In the genomic region with DNA sequence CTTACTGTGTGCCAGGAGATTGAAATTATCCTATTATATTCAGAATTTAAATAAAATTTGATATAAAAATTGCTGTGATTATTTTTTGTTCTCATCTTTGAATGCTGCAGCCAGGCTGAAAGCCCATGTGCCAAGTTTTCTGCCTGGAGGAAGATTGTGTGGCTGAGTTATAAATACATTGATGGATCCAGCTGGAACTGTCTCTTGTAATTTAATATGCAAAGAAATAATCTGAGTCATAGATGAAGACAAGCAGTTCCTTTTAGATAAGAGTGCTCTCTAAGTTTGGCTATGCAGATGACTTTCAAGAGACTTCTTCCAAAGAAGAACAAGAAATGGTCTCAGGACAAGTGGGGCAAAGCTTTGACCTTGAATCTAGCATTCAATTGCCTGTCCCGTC, we compare ENCODE assay signal across 18 cellular contexts.
DNase-seq lines count a peak whose midpoint lies in the region; ATAC-seq, FAIRE-seq and TF ChIP-seq lines count a peak whose summit lies in the region.
"Had no signal": no experiment of that assay in that cellular context is flagged by ENCODE, and none has a peak within 500 bp of the region (broad histone marks: within the 10 kb centered on the region; RNA-seq: fewer than 3 reads in every experiment).

No MANE protein-coding gene starts in this region.

- DNase-seq in Karpas-422: peak; percentile 78
- DNase-seq in astrocyte of the hippocampus (ENCODE audit: low read depth, low spot score): peak; percentile 0
- DNase-seq in heart right ventricle: no peak
- no peak for DNase-seq in small intestine
- no peak for DNase-seq in HK-2 (ENCODE audit: unreplicated experiment)
- no peak for DNase-seq in natural killer cell treated with Interleukin-12 subunit alpha and Interleukin-12 subunit beta and Interleukin-15 and Interleukin-18, amount 100 ng/mL, for 72 hours (ENCODE audit: low spot score)
- DNase-seq: activated naive CD8-positive, alpha-beta T cell treated with anti-CD3 and anti-CD28 coated beads, Interleukin-2, amount 10 ng/mL, durations not matched to agents 7 days and 5 days; activated T-cell treated with anti-CD3 and anti-CD28 coated beads, Interleukin-2, amount 50 U/mL, for 24 hours; C1 segment of cervical spinal cord; NCI-H1417; NCI-H226; stimulated activated naive CD8-positive, alpha-beta T cell treated with anti-CD3 and anti-CD28 coated beads, Interleukin-15, Interleukin-2, amounts not matched to agents 100 U/mL and 50 U/mL, for 24 hours; uterus had no signal

- peak in 7 of 8 donors; percentile 25 to 76 (median 72) for ATAC-seq in heart right ventricle
- ATAC-seq in natural killer cell treated with Interleukin-12 subunit alpha and Interleukin-12 subunit beta and Interleukin-15 and Interleukin-18, amount 100 ng/mL, for 72 hours: no peak
- ATAC-seq: stimulated activated naive CD8-positive, alpha-beta T cell treated with anti-CD3 and anti-CD28 coated beads, Interleukin-15, Interleukin-2, amounts not matched to agents 100 U/mL and 50 U/mL, for 24 hours had no signal

- H3K4me2 ChIP-seq in Karpas-422 (ENCODE audit: low read depth, low read length, poor library complexity, severe bottlenecking): peak overlapping the region; percentile 59
- H3K4me2 ChIP-seq: neural progenitor cell had no signal

- no peak for TF ChIP-seq CTCF in heart right ventricle (IDR thresholded peaks at IDR 0.05)

- H3K9ac ChIP-seq in Karpas-422 (ENCODE audit: low read length): 0 out of 2 replicates have a peak overlapping the region, but pooled peaks have one; percentile 21
- no peak overlapping the region for H3K9ac ChIP-seq in skeletal muscle tissue (ENCODE audit: low read depth in 1 of 3, low read length in 3 of 3)
- H3K9ac ChIP-seq: neural progenitor cell had no signal

- no peak overlapping the region for H3K27ac Mint-ChIP-seq in natural killer cell treated with Interleukin-12 subunit alpha and Interleukin-12 subunit beta and Interleukin-15 and Interleukin-18, amount 100 ng/mL, for 72 hours
- H3K27ac Mint-ChIP-seq: activated naive CD8-positive, alpha-beta T cell treated with anti-CD3 and anti-CD28 coated beads, Interleukin-2, amount 10 ng/mL, durations not matched to agents 7 days and 5 days; activated T-cell treated with anti-CD3 and anti-CD28 coated beads, Interleukin-2, amount 50 U/mL, for 24 hours; dendritic cell treated with granulocyte-macrophage colony-stimulating factor and Interleukin-4, amounts not matched to agents 40 ng/mL and 50 ng/mL, for 4 days; memory B cell; neural progenitor cell had no signal

- no peaks in the 10 kb centered on the region for H3K9me2 ChIP-seq in Karpas-422 (replicated peaks; ENCODE audit: insufficient read depth, low read length)

- no peaks in the 10 kb centered on the region for H3K4me1 Mint-ChIP-seq in natural killer cell treated with Interleukin-12 subunit alpha and Interleukin-12 subunit beta and Interleukin-15 and Interleukin-18, amount 100 ng/mL, for 72 hours (ENCODE audit: low read depth in 2 of 2)
- H3K4me1 Mint-ChIP-seq: activated naive CD8-positive, alpha-beta T cell treated with anti-CD3 and anti-CD28 coated beads, Interleukin-2, amount 10 ng/mL, durations not matched to agents 7 days and 5 days; memory B cell; neural progenitor cell had no signal

- FAIRE-seq in small intestine (lab: Jason Lieb, UNC): no peak

- H3K36me3 Mint-ChIP-seq in natural killer cell treated with Interleukin-12 subunit alpha and Interleukin-12 subunit beta and Interleukin-15 and Interleukin-18, amount 100 ng/mL, for 72 hours: no peaks in the 10 kb centered on the region
- H3K36me3 Mint-ChIP-seq: activated naive CD8-positive, alpha-beta T cell treated with anti-CD3 and anti-CD28 coated beads, Interleukin-2, amount 10 ng/mL, durations not matched to agents 7 days and 5 days; memory B cell; neural progenitor cell had no signal

- H3K27ac ChIP-seq in Karpas-422 (ENCODE audit: low read length): peak overlapping the region; percentile 81
- H3K27ac ChIP-seq in heart right ventricle: peak overlapping the region in 7 of 10 donors; percentile 34 to 70 (median 63)
- H3K27ac ChIP-seq in skeletal muscle tissue (ENCODE audit: low read depth, low read length): peak overlapping the region; percentile 54
- H3K27ac ChIP-seq in small intestine (ENCODE audit: low read depth in 1 of 2, low read length in 1 of 2): no peak overlapping the region
- H3K27ac ChIP-seq: neural progenitor cell, SJCRH30, uterus had no signal

- no peaks in the 10 kb centered on the region for H3K27me3 Mint-ChIP-seq in natural killer cell treated with Interleukin-12 subunit alpha and Interleukin-12 subunit beta and Interleukin-15 and Interleukin-18, amount 100 ng/mL, for 72 hours
- H3K27me3 Mint-ChIP-seq: activated naive CD8-positive, alpha-beta T cell treated with anti-CD3 and anti-CD28 coated beads, Interleukin-2, amount 10 ng/mL, durations not matched to agents 7 days and 5 days; activated T-cell treated with anti-CD3 and anti-CD28 coated beads, Interleukin-2, amount 50 U/mL, for 24 hours; dendritic cell treated with granulocyte-macrophage colony-stimulating factor and Interleukin-4, amounts not matched to agents 40 ng/mL and 50 ng/mL, for 4 days; memory B cell had no signal

- intact Hi-C loops in heart right ventricle (cut with DNase I): no loop called here

- no peak overlapping the region for H2AFZ ChIP-seq in Karpas-422 (ENCODE audit: low read length)
- H2AFZ ChIP-seq: neural progenitor cell had no signal

- H3K36me3 ChIP-seq in Karpas-422 (ENCODE audit: insufficient read depth, low read length) (no peaks in the 10 kb centered on the region), heart right ventricle (no peaks in the 10 kb centered on the region), skeletal muscle tissue (ENCODE audit: control insufficient read depth in 3 of 3, insufficient read depth in 3 of 3, low read length in 3 of 3) (no peaks in the 10 kb centered on the region), small intestine (ENCODE audit: control insufficient read depth in 2 of 2, insufficient read depth in 2 of 2, low read length in 2 of 2) (no peaks in the 10 kb centered on the region)
- H3K36me3 ChIP-seq: neural progenitor cell, SJCRH30, uterus had no signal

- H3K4me1 ChIP-seq in Karpas-422 (ENCODE audit: low read length) (peaks cover 69% of the 10 kb centered on the region), heart right ventricle (peaks cover 0 to 13% (median 0%) of the 10 kb centered on the region in 9 donors), skeletal muscle tissue (ENCODE audit: control insufficient read depth in 3 of 3, insufficient read depth in 3 of 3, low read length in 3 of 3) (peaks cover 0 to 8% (median 3%) of the 10 kb centered on the region in 3 donors), small intestine (ENCODE audit: control insufficient read depth in 2 of 2, insufficient read depth in 1 of 2, low read depth in 1 of 2, low read length in 1 of 2) (no peaks in the 10 kb centered on the region)
- H3K4me1 ChIP-seq: neural progenitor cell, uterus had no signal

- H3K9me3 ChIP-seq in Karpas-422 (ENCODE audit: low read length) (no peaks in the 10 kb centered on the region), heart right ventricle (peaks cover 0 to 2% (median 0%) of the 10 kb centered on the region in 11 donors), skeletal muscle tissue (ENCODE audit: control insufficient read depth in 3 of 3, low read length in 3 of 3) (no peaks in the 10 kb centered on the region), small intestine (ENCODE audit: control insufficient read depth, low read depth) (no peaks in the 10 kb centered on the region)
- H3K9me3 ChIP-seq: SJCRH30, uterus had no signal

- H3K4me3 ChIP-seq in Karpas-422 (ENCODE audit: low read length) (0 out of 2 replicates have a peak overlapping the region, but pooled peaks have one; percentile 14), heart right ventricle (peak overlapping the region in 1 of 10 donors; percentile 7), skeletal muscle tissue (ENCODE audit: low read length in 3 of 3) (no peak overlapping the region), small intestine (ENCODE audit: low read depth in 1 of 2, low read length in 2 of 2) (no peak overlapping the region)
- H3K4me3 ChIP-seq: neural progenitor cell, SJCRH30, uterus had no signal

- peaks cover 19% of the 10 kb centered on the region for H3K9me3 Mint-ChIP-seq in natural killer cell treated with Interleukin-12 subunit alpha and Interleukin-12 subunit beta and Interleukin-15 and Interleukin-18, amount 100 ng/mL, for 72 hours
- H3K9me3 Mint-ChIP-seq: dendritic cell treated with granulocyte-macrophage colony-stimulating factor and Interleukin-4, amounts not matched to agents 40 ng/mL and 50 ng/mL, for 4 days; memory B cell; neural progenitor cell had no signal

- H3K79me2 ChIP-seq in Karpas-422 (ENCODE audit: low read length): no peaks in the 10 kb centered on the region

- no peak overlapping the region for H3K4me3 Mint-ChIP-seq in natural killer cell treated with Interleukin-12 subunit alpha and Interleukin-12 subunit beta and Interleukin-15 and Interleukin-18, amount 100 ng/mL, for 72 hours
- H3K4me3 Mint-ChIP-seq: activated naive CD8-positive, alpha-beta T cell treated with anti-CD3 and anti-CD28 coated beads, Interleukin-2, amount 10 ng/mL, durations not matched to agents 7 days and 5 days; activated T-cell treated with anti-CD3 and anti-CD28 coated beads, Interleukin-2, amount 50 U/mL, for 24 hours; dendritic cell treated with granulocyte-macrophage colony-stimulating factor and Interleukin-4, amounts not matched to agents 40 ng/mL and 50 ng/mL, for 4 days; memory B cell; neural progenitor cell had no signal

- WGBS in heart right ventricle, 2 donors: 23 to 33% methylated on average over 1 of the region's 1 CpG
- WGBS in small intestine, 3 donors: 59 to 75% (median 64%) methylated on average over 1 of the region's 1 CpG

- H4K20me1 ChIP-seq in Karpas-422 (ENCODE audit: insufficient read depth, low read depth, low read length): no peaks in the 10 kb centered on the region

- H3K27me3 ChIP-seq in Karpas-422 (ENCODE audit: low read length): no peaks in the 10 kb centered on the region
- H3K27me3 ChIP-seq in heart right ventricle: no peaks in the 10 kb centered on the region
- no peaks in the 10 kb centered on the region for H3K27me3 ChIP-seq in skeletal muscle tissue (ENCODE audit: control insufficient read depth in 3 of 3, insufficient read depth in 3 of 3, low read length in 3 of 3)
- no peaks in the 10 kb centered on the region for H3K27me3 ChIP-seq in small intestine (ENCODE audit: control insufficient read depth in 2 of 2, insufficient read depth in 2 of 2, low read length in 2 of 2)
- H3K27me3 ChIP-seq: neural progenitor cell, SJCRH30, uterus had no signal

Comparison
In these comparisons a context has a peak if more than half of its experiments do, and no peak if none do; other contexts are left out.
1. DNase-seq: peak in Karpas-422 (single experiment) and astrocyte of the hippocampus (single experiment); none in heart right ventricle (0 of 2), small intestine (single experiment), HK-2 (single experiment) and natural killer cell treated with Interleukin-12 subunit alpha and Interleukin-12 subunit beta and Interleukin-15 and Interleukin-18, amount 100 ng/mL, for 72 hours (single experiment).
2. H3K27ac ChIP-seq: peak in Karpas-422 (single experiment), heart right ventricle (7 of 10) and skeletal muscle tissue (single experiment); none in small intestine (0 of 2).
3. ATAC-seq: peak in heart right ventricle (7 of 8); none in natural killer cell treated with Interleukin-12 subunit alpha and Interleukin-12 subunit beta and Interleukin-15 and Interleukin-18, amount 100 ng/mL, for 72 hours (0 of 2).